In the genomic region with DNA sequence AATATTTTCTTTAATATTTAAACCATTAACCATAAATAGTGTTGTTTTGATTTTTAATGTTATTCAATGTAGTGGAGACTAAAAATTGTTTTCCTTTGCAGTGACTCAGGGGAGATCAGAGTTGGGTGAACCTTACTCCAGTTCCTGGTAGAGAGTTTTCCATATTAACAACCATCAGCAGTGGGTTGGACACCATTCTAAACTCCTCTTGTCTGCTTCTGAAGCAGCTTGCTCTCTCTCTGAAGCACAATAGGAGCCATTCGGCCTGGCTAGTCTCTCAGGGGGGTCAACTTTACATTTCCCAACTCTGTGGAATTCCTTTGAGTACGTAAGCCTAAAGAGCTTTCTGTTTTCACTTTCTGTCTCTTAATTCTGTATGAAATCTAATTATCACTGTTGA, we compare ENCODE assay signal across 1 cellular context.
TF ChIP-seq lines count a peak whose summit lies in the region.

No MANE protein-coding gene starts in this region.

TF ChIP-seq in H1, 55 proteins besides CTCF, POLR2A, EP300 and RAD21:
- no peak for TF ChIP-seq ZNF274 (IDR thresholded peaks at IDR 0.05; ENCODE audit: borderline replicate concordance, extremely low read depth, low read length)
- TF ChIP-seq NRF1 (IDR thresholded peaks at IDR 0.05; ENCODE audit: low read depth, low read length): no peak
- TF ChIP-seq HDAC2 (IDR thresholded peaks at IDR 0.05; ENCODE audit: borderline replicate concordance in 1 of 2, low read depth in 2 of 2, low read length in 2 of 2): no peak
- TF ChIP-seq BCL11A (IDR thresholded peaks at IDR 0.05; ENCODE audit: low read depth in 2 of 2, low read length in 2 of 2): no peak
- no peak for TF ChIP-seq TAF7 (optimal IDR thresholded peaks at IDR 0.05; ENCODE audit: borderline replicate concordance, low read depth, low read length)
- TF ChIP-seq MAFK (IDR thresholded peaks at IDR 0.05; ENCODE audit: low read depth, low read length): no peak
- no peak for TF ChIP-seq SP2 (IDR thresholded peaks at IDR 0.05; ENCODE audit: low read length)
- no peak for TF ChIP-seq HDAC6 (IDR thresholded peaks at IDR 0.05; ENCODE audit: low read depth, low read length)
- no peak for TF ChIP-seq SIRT6 (IDR thresholded peaks at IDR 0.05; ENCODE audit: low read length)
- TF ChIP-seq CHD1 (IDR thresholded peaks at IDR 0.05; ENCODE audit: low read depth, low read length): no peak
- no peak for TF ChIP-seq SIN3A (conservative IDR thresholded peaks at IDR 0.05 in 1 of 2, IDR thresholded peaks at IDR 0.05 in 1 of 2; ENCODE audit: low read depth in 1 of 2, low read length in 2 of 2)
- no peak for TF ChIP-seq TAF1 (IDR thresholded peaks at IDR 0.05; ENCODE audit: low read depth, low read length)
- TF ChIP-seq SP1 (IDR thresholded peaks at IDR 0.05; ENCODE audit: low read depth, low read length): no peak
- TF ChIP-seq, protein P1, sequence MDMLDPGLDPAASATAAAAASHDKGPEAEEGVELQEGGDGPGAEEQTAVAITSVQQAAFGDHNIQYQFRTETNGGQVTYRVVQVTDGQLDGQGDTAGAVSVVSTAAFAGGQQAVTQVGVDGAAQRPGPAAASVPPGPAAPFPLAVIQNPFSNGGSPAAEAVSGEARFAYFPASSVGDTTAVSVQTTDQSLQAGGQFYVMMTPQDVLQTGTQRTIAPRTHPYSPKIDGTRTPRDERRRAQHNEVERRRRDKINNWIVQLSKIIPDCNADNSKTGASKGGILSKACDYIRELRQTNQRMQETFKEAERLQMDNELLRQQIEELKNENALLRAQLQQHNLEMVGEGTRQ (IDR thresholded peaks at IDR 0.05; ENCODE audit: low read length): no peak
- no peak for TF ChIP-seq KDM1A (IDR thresholded peaks at IDR 0.05; ENCODE audit: borderline replicate concordance, low read length)
- no peak for TF ChIP-seq CREB1 (IDR thresholded peaks at IDR 0.05)
- no peak for TF ChIP-seq EZH2 (IDR thresholded peaks at IDR 0.05; ENCODE audit: low read depth, low read length, severe bottlenecking)
- TF ChIP-seq GTF2F1 (IDR thresholded peaks at IDR 0.05; ENCODE audit: borderline replicate concordance, low read depth, low read length): no peak
